In genomic region chr1:16721871-16722641, GRCh38 we compare ENCODE assay signal across 22 cellular contexts. TPM values are rescaled to one million over a fixed set of nuclear protein-coding genes. Genes with fewer than 3 reads are reported as not detected.
DNase-seq lines count a peak whose midpoint lies in the region; ATAC-seq, FAIRE-seq and TF ChIP-seq lines count a peak whose summit lies in the region.
"Had no signal": no experiment of that assay in that cellular context is flagged by ENCODE, and none has a peak within 500 bp of the region (broad histone marks: within the 10 kb centered on the region; RNA-seq: fewer than 3 reads in every experiment).

No MANE protein-coding gene starts in this region.

- POLR2A ChIA-PET in GM10248 (lab: Yijun Ruan, JAX): no interaction called here

- no peaks in the 10 kb centered on the region for H3K27me3 ChIP-seq in lung (ENCODE audit: control insufficient read depth, insufficient read depth)
- peaks cover 47% of the 10 kb centered on the region for H3K27me3 ChIP-seq in foreskin keratinocyte
- H3K27me3 ChIP-seq: thyroid gland had no signal

- H3K9me3 ChIP-seq in lung (ENCODE audit: control insufficient read depth in 2 of 2, insufficient read depth in 1 of 2, low read length in 1 of 2): no peaks in the 10 kb centered on the region
- H3K9me3 ChIP-seq: thyroid gland had no signal

- H3K4me1 ChIP-seq in lung (ENCODE audit: control insufficient read depth in 2 of 2, insufficient read depth in 2 of 2, low read length in 2 of 2): no peaks in the 10 kb centered on the region
- no peaks in the 10 kb centered on the region for H3K4me1 ChIP-seq in foreskin keratinocyte

- H3K36me3 ChIP-seq in lung (ENCODE audit: control insufficient read depth in 2 of 2, insufficient read depth in 2 of 2, low read length in 2 of 2): no peaks in the 10 kb centered on the region
- H3K36me3 ChIP-seq: thyroid gland had no signal

- 71 to 87% methylated on average over 11 of the region's 11 CpGs for WGBS in lung, 2 donors

- ATAC-seq in lung (ENCODE audit: insufficient read depth, low FRiP score) (no peak), foreskin keratinocyte (no peak), GM18502 (IDR thresholded peaks at IDR 0.05; ENCODE audit: poor library complexity, unreplicated experiment) (no peak)
- ATAC-seq: activated CD4-positive, CD25-positive, alpha-beta regulatory T cell treated with anti-CD3 and anti-CD28 coated beads, Interleukin-2, amount 50 U/mL, for 24 hours had no signal

- DNase-seq in D721Med (ENCODE audit: insufficient read length, low spot score) (peak; percentile 7), GM10248 (ENCODE audit: extremely low spot score) (peak; percentile 7), SK-N-DZ (ENCODE audit: low spot score) (peak; percentile 3), lung (ENCODE audit: low spot score) (peak; percentile 29), Kasumi-1 (lab: John Stamatoyannopoulos, UW) (no peak), activated gamma-delta T cell (lab: John Stamatoyannopoulos, UW) (no peak), foreskin keratinocyte (no peak)
- DNase-seq: activated effector memory CD4-positive, alpha-beta T cell treated with Interleukin-2 at 50 U/mL for 16 hours; GF-D8; kidney glomerular epithelial cell; NCI-H1417; NCI-H2081 treated with DMSO at 0.1 percent for 48 hours; NCI-H510A; NK-92 treated with Interleukin-12 subunit alpha and Interleukin-12 subunit beta, amount 100 ng/mL, for 24 hours; occipital lobe; RPMI8226; stimulated activated CD4-positive, alpha-beta T cell treated with anti-CD3 and anti-CD28 coated beads, Interleukin-2, amount 100 ng/mL, for 48 hours; stimulated activated naive CD4-positive, alpha-beta T cell treated with Interleukin-2 at 50 U/mL for 16 hours; T1000 had no signal

- CTCF ChIA-PET in GM10248 (lab: Yijun Ruan, JAX): interaction anchor here (1.1 to 2.8 kb wide), 4 partner anchors 11 to 101 kb away, joined by 3 to 10 read pairs (median 5); no protein-coding TSS in a partner anchor

- no peak for FAIRE-seq in D721Med (lab: Jason Lieb, UNC)

- no peak overlapping the region for H3K4me3 ChIP-seq in lung
- H3K4me3 ChIP-seq: thyroid gland had no signal

- H3K27ac ChIP-seq in lung (ENCODE audit: low read depth in 1 of 2, low read length in 1 of 2): no peak overlapping the region
- H3K27ac ChIP-seq in foreskin keratinocyte: no peak overlapping the region
- H3K27ac ChIP-seq: thyroid gland had no signal

- TF ChIP-seq CTCF in D721Med (IDR thresholded peaks at IDR 0.05; ENCODE audit: insufficient read depth, missing control alignments) (no peak), GM10248 (IDR thresholded peaks at IDR 0.05; ENCODE audit: control extremely low read depth, extremely low read depth, low read depth, missing control alignments) (no peak), lung (IDR thresholded peaks at IDR 0.05; ENCODE audit: control extremely low read depth, extremely low read depth) (no peak), foreskin keratinocyte (conservative IDR thresholded peaks at IDR 0.05) (no peak)

RNA-seq across cellular contexts. Expression of gene RNU1-4, which starts 18.3 kb away (rescaled TPM):
- polyA plus RNA-seq in SK-N-DZ (2014; cell fraction: cytosol; rRNA removed): not detected in 2 replicates
- not detected in 2 replicates for polyA plus RNA-seq in SK-N-DZ (2014; cell fraction: nucleus; rRNA removed)
- 1,000 to 10,000 TPM in 1 of 2 donors, under 1 TPM in 1; under 0.01 to 3,134 TPM for total RNA-seq in lung
- not detected for polyA plus RNA-seq in lung
- 2,556 and 4,441 TPM in 2 replicates for total RNA-seq in foreskin keratinocyte
- not detected in 2 replicates for polyA plus RNA-seq in foreskin keratinocyte

RNA-seq across cellular contexts. Expression of gene RNU1-3, which starts 55.3 kb away (rescaled TPM):
- not detected in 2 replicates for polyA plus RNA-seq in SK-N-DZ (2014; cell fraction: cytosol; rRNA removed)
- not detected in 2 replicates for polyA plus RNA-seq in SK-N-DZ (2014; cell fraction: nucleus; rRNA removed)
- total RNA-seq in lung: 1,000 to 10,000 TPM in 1 of 2 donors, under 1 TPM in 1; under 0.01 to 3,134 TPM
- polyA plus RNA-seq in lung: not detected
- 2,556 and 4,441 TPM in 2 replicates for total RNA-seq in foreskin keratinocyte
- polyA plus RNA-seq in foreskin keratinocyte: not detected in 2 replicates

Comparison
In these comparisons a context has a peak if more than half of its experiments do, and no peak if none do; other contexts are left out.
1. DNase-seq: peak in D721Med (single experiment), GM10248 (single experiment), SK-N-DZ (single experiment) and lung (single experiment); none in Kasumi-1 (0 of 2), activated gamma-delta T cell (single experiment) and foreskin keratinocyte (0 of 2).